In the genomic region with DNA sequence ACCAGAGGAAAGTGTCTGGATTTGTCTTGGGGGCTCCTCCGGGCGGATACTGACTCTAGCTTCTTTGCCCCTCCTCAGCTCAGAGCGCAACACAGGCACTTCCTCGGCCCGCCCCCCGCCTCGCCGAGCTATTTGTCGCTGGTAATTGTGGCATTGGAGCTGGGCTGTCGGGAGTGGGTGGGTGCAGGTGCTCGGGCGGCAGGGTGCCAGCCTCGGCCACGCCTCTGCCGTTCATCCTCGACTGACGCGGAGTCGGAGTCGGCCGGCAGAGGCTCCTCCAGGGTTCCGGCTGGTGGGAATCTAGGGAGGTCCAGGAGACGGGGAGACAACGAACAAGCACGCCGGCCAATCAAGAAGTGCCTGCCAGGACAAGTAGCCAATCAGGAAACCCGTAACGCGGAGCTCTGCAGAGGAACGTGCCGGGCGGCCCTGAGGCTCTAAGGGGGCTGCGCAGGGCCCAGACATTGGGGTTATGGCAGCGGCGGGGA, we compare ENCODE assay signal across 8 cellular contexts. TPM values are rescaled to one million over a fixed set of nuclear protein-coding genes. Genes with fewer than 3 reads are reported as not detected.
DNase-seq lines count a peak whose midpoint lies in the region; ATAC-seq, FAIRE-seq and TF ChIP-seq lines count a peak whose summit lies in the region.

No MANE protein-coding gene starts in this region.

- TF ChIP-seq CTCF in D721Med (IDR thresholded peaks at IDR 0.05; ENCODE audit: insufficient read depth, missing control alignments) (no peak), natural killer cell (IDR thresholded peaks at IDR 0.05) (no peak)

- ATAC-seq in T-helper 17 cell (peak; percentile 53), natural killer cell (no peak)

- FAIRE-seq in D721Med (lab: Jason Lieb, UNC): no peak

- peak; percentile 64 for DNase-seq in D721Med (ENCODE audit: insufficient read length, low spot score)
- peak; percentile 70 for DNase-seq in NCI-H128 (lab: John Stamatoyannopoulos, UW; ENCODE audit: unreplicated experiment)
- DNase-seq in T-helper 17 cell: peak in 1 of 3 donors; percentile 11
- peak in 31 of 61 donors; percentile 1 to 88 (median 19) for DNase-seq in caudate nucleus (lab: John Stamatoyannopoulos, UW)
- DNase-seq in inferior parietal cortex (ENCODE audit: extremely low spot score): peak; percentile 48
- peak; percentile 46 for DNase-seq in stimulated activated CD4-positive, alpha-beta T cell treated with anti-CD3 and anti-CD28 coated beads, Interleukin-2, amount 100 ng/mL, for 24 hours
- no peak for DNase-seq in globus pallidus (ENCODE audit: low spot score)
- no peak for DNase-seq in natural killer cell

- H3K27ac ChIP-seq in caudate nucleus (ENCODE audit: low read depth, low read length): no peak overlapping the region

- no peaks in the 10 kb centered on the region for H3K9me3 Mint-ChIP-seq in natural killer cell

- H3K27me3 Mint-ChIP-seq in T-helper 17 cell (no peaks in the 10 kb centered on the region), natural killer cell (ENCODE audit: low read depth in 2 of 2) (peaks cover 50 to 59% of the 10 kb centered on the region in 2 donors)

- H3K27ac Mint-ChIP-seq in T-helper 17 cell: no peak overlapping the region
- no peak overlapping the region for H3K27ac Mint-ChIP-seq in natural killer cell

- intact Hi-C loops in natural killer cell (cut with micrococcal nuclease): loop anchor here (5.0 kb wide), 1 partner anchor 34 kb away; a partner anchor contains a TSS

- no peaks in the 10 kb centered on the region for H3K9me3 ChIP-seq in T-helper 17 cell (ENCODE audit: control insufficient read depth, low read length, poor library complexity, severe bottlenecking)

- H3K36me3 Mint-ChIP-seq in T-helper 17 cell (ENCODE audit: low read depth) (no peaks in the 10 kb centered on the region), natural killer cell (no peaks in the 10 kb centered on the region)

- H3K4me1 Mint-ChIP-seq in T-helper 17 cell (peaks cover 10% of the 10 kb centered on the region), natural killer cell (peaks cover 0 to 6% of the 10 kb centered on the region in 2 donors)

- peak overlapping the region; percentile 76 for H3K4me3 Mint-ChIP-seq in T-helper 17 cell
- H3K4me3 Mint-ChIP-seq in natural killer cell: no peak overlapping the region

RNA-seq across cellular contexts. Expression of a gene that starts 3.9 kb away (rescaled TPM):
- total RNA-seq in T-helper 17 cell: 1 to 10 TPM in 1 of 2 donors, under 1 TPM in 1; 0.52 to 1.1 TPM
- under 1 TPM in 1 of 3 donors, not detected in 2; 0.40 TPM for total RNA-seq in natural killer cell

RNA-seq across cellular contexts. Expression of a gene that starts 6.1 kb away (rescaled TPM):
- 10 to 100 TPM; 17.7 to 25.3 TPM for total RNA-seq in T-helper 17 cell
- total RNA-seq in natural killer cell: 10 to 100 TPM in 2 of 3 donors, 1 to 10 TPM in 1; 9.0 to 21.1 (median 19.3) TPM

RNA-seq across cellular contexts. Expression of a gene that starts 26.8 kb away (rescaled TPM):
- total RNA-seq in T-helper 17 cell: 10 to 100 TPM; 33.0 to 33.2 TPM
- 10 to 100 TPM; 14.1 to 15.2 (median 14.8) TPM for total RNA-seq in natural killer cell

RNA-seq across cellular contexts. Expression of a gene that starts 35.4 kb away (rescaled TPM):
- total RNA-seq in T-helper 17 cell (100 to 1,000 TPM; 164 to 185 TPM), natural killer cell (100 to 1,000 TPM in 1 of 3 donors, 10 to 100 TPM in 2; 88.2 to 102 (median 95.4) TPM)

RNA-seq across cellular contexts. Expression of a gene that starts 41.3 kb away (rescaled TPM):
- total RNA-seq in T-helper 17 cell: 100 to 1,000 TPM in 1 of 2 donors, 10 to 100 TPM in 1; 94.5 to 143 TPM
- 10 to 100 TPM; 50.9 to 71.3 (median 68.6) TPM for total RNA-seq in natural killer cell

Comparison
In these comparisons a context has a peak if more than half of its experiments do, and no peak if none do; other contexts are left out.
1. DNase-seq: peak in D721Med (single experiment), NCI-H128 (single experiment), caudate nucleus (31 of 61), inferior parietal cortex (single experiment) and stimulated activated CD4-positive, alpha-beta T cell treated with anti-CD3 and anti-CD28 coated beads, Interleukin-2, amount 100 ng/mL, for 24 hours (2 of 2); none in globus pallidus (single experiment) and natural killer cell (single experiment).